ENCODE assay signal across 26 cellular contexts in genomic region chr2:43803113-43803512, GRCh38. TPM values are rescaled to one million over a fixed set of nuclear protein-coding genes. Genes with fewer than 3 reads are reported as not detected.
DNase-seq lines count a peak whose midpoint lies in the region; ATAC-seq and TF ChIP-seq lines count a peak whose summit lies in the region.
"Had no signal": no experiment of that assay in that cellular context is flagged by ENCODE, and none has a peak within 500 bp of the region (broad histone marks: within the 10 kb centered on the region; RNA-seq: fewer than 3 reads in every experiment).

No MANE protein-coding gene starts in this region.

- H3K4me1 Mint-ChIP-seq in mesothelial cell of epicardium (no peaks in the 10 kb centered on the region), CD14-positive monocyte (peaks cover 3% of the 10 kb centered on the region)

- dilution Hi-C loops in mammary epithelial cell (cut with HindIII; ENCODE audit: low sequenced_read_pairs), result no loop called here

- intact Hi-C loops in mammary epithelial cell (cut with micrococcal nuclease), result no loop called here
- intact Hi-C loops in mucosa of descending colon (cut with DNase I, micrococcal nuclease), result no loop called here
- intact Hi-C loops in left lung (cut with DNase I), result no loop called here
- intact Hi-C loops in CD14-positive monocyte (cut with micrococcal nuclease), result no loop called here

- no peaks in the 10 kb centered on the region for H4K20me1 ChIP-seq in mammary epithelial cell (ENCODE audit: insufficient read depth, low read length)

- TF ChIP-seq CTCF in mammary epithelial cell (conservative IDR thresholded peaks at IDR 0.05 in 1 of 2, IDR thresholded peaks at IDR 0.05 in 1 of 2; ENCODE audit: extremely low read depth in 1 of 2, insufficient read depth in 1 of 2, low read depth in 1 of 2, low read length in 2 of 2) (no peak), fibroblast of mammary gland (conservative IDR thresholded peaks at IDR 0.05; ENCODE audit: control insufficient read depth, insufficient read depth, low read depth, low read length) (no peak), mucosa of descending colon (IDR thresholded peaks at IDR 0.05) (no peak), mesothelial cell of epicardium (IDR thresholded peaks at IDR 0.05; ENCODE audit: unreplicated experiment) (no peak), left lung (IDR thresholded peaks at IDR 0.05) (no peak), CD14-positive monocyte (IDR thresholded peaks at IDR 0.05) (no peak)

- H3K9me3 Mint-ChIP-seq in mesothelial cell of epicardium (no peaks in the 10 kb centered on the region), CD14-positive monocyte (no peaks in the 10 kb centered on the region)
- H3K9me3 Mint-ChIP-seq: HFFc6 had no signal

- DNase-seq in NCI-H1436 (lab: John Stamatoyannopoulos, UW), result peak; percentile 15
- no peak for DNase-seq in NCI-H1436 treated with DMSO at 0.1 percent for 48 hours (lab: John Stamatoyannopoulos, UW)
- DNase-seq in mammary epithelial cell, result peak; percentile 3
- DNase-seq in fibroblast of mammary gland (ENCODE audit: low read depth), result peak; percentile 46
- no peak for DNase-seq in mucosa of descending colon
- DNase-seq in mesothelial cell of epicardium (ENCODE audit: low spot score in 2 of 2, unreplicated experiment in 2 of 2), result no peak
- no peak for DNase-seq in left lung
- no peak for DNase-seq in CD14-positive monocyte (ENCODE audit: low spot score)
- DNase-seq: DMS 273 treated with DMSO at 0.1 percent for 48 hours, DND-41, H7, HFFc6, MG63, NCI-H1048, NCI-H146, NCI-H2029 treated with DMSO at 0.1 percent for 48 hours, NCI-H510A, NCI-H774, OCI-M1, SHP77, SK-N-SH had no signal

- in situ Hi-C loops in mammary epithelial cell (cut with MboI; ENCODE audit: low sequenced_read_pairs in 2 of 2), result no loop called here

- no peaks in the 10 kb centered on the region for H3K27me3 ChIP-seq in mammary epithelial cell (ENCODE audit: insufficient read depth, low read length)
- no peaks in the 10 kb centered on the region for H3K27me3 ChIP-seq in left lung
- H3K27me3 ChIP-seq: MG63 had no signal

- H3K36me3 ChIP-seq in mammary epithelial cell (ENCODE audit: insufficient read depth, low read length) (no peaks in the 10 kb centered on the region), mucosa of descending colon (ENCODE audit: low read depth) (no peaks in the 10 kb centered on the region), left lung (peaks cover 0 to 11% of the 10 kb centered on the region in 2 donors)
- H3K36me3 ChIP-seq: MG63 had no signal

- peaks cover 25% of the 10 kb centered on the region for H3K36me3 Mint-ChIP-seq in mesothelial cell of epicardium
- peaks cover 0 to 4% of the 10 kb centered on the region in 2 donors for H3K36me3 Mint-ChIP-seq in CD14-positive monocyte

- CTCF ChIA-PET in mammary epithelial cell (lab: Charles Lee; ENCODE audit: low non-redundant PET), result no interaction called here

- no peaks in the 10 kb centered on the region for H3K9me3 ChIP-seq in mammary epithelial cell (replicated peaks; ENCODE audit: insufficient read depth, low read length)
- H3K9me3 ChIP-seq in mucosa of descending colon, result no peaks in the 10 kb centered on the region
- H3K9me3 ChIP-seq in left lung, result no peaks in the 10 kb centered on the region
- H3K9me3 ChIP-seq: MG63, SK-N-SH had no signal

- no peak overlapping the region for H3K27ac ChIP-seq in mammary epithelial cell (ENCODE audit: insufficient read depth, low read depth, low read length)
- no peak overlapping the region for H3K27ac ChIP-seq in left lung
- H3K27ac ChIP-seq: 22Rv1, HL-60 had no signal

- no peak overlapping the region for H3K4me3 Mint-ChIP-seq in mesothelial cell of epicardium
- H3K4me3 Mint-ChIP-seq in CD14-positive monocyte, result no peak overlapping the region
- H3K4me3 Mint-ChIP-seq: HFFc6 had no signal

- H2AFZ ChIP-seq in mammary epithelial cell (ENCODE audit: low read depth, low read length), result no peak overlapping the region

- H3K27me3 Mint-ChIP-seq in mesothelial cell of epicardium (ENCODE audit: low read depth) (no peaks in the 10 kb centered on the region), CD14-positive monocyte (ENCODE audit: low read depth in 3 of 3) (no peaks in the 10 kb centered on the region)

- peak; percentile 78 for ATAC-seq in mucosa of descending colon
- no peak for ATAC-seq in left lung

- no peak overlapping the region for H3K9ac ChIP-seq in mammary epithelial cell (ENCODE audit: insufficient read depth, low read length)
- H3K9ac ChIP-seq: SK-N-SH had no signal

- no peak overlapping the region for H3K4me2 ChIP-seq in mammary epithelial cell (ENCODE audit: insufficient read depth, low read depth, low read length)
- H3K4me2 ChIP-seq: SK-N-SH had no signal

- H3K4me3 ChIP-seq in mammary epithelial cell (replicated peaks in 1 of 3; ENCODE audit: insufficient read depth in 1 of 3, low read depth in 2 of 3, low read length in 3 of 3) (no peak overlapping the region), fibroblast of mammary gland (ENCODE audit: control insufficient read depth, low read depth, low read length) (no peak overlapping the region), mucosa of descending colon (no peak overlapping the region), left lung (no peak overlapping the region)
- H3K4me3 ChIP-seq: MG63 had no signal

- no peaks in the 10 kb centered on the region for H3K79me2 ChIP-seq in mammary epithelial cell (ENCODE audit: insufficient read depth, low read length)

- BruUV-seq in mammary epithelial cell (replicated peaks; lab: Mats Ljungman, UMichigan), result no TSS peak

- no peak overlapping the region for H3K27ac Mint-ChIP-seq in mesothelial cell of epicardium
- H3K27ac Mint-ChIP-seq in CD14-positive monocyte, result no peak overlapping the region
- H3K27ac Mint-ChIP-seq: HFFc6 had no signal

- 94% methylated on average over 1 of the region's 1 CpG for WGBS in mammary epithelial cell (ENCODE audit: low coverage, missing lambda C conversion rate)

- no peaks in the 10 kb centered on the region for H3K4me1 ChIP-seq in mammary epithelial cell (ENCODE audit: insufficient read depth, low read length)
- H3K4me1 ChIP-seq in mucosa of descending colon (ENCODE audit: low read depth), result no peaks in the 10 kb centered on the region
- no peaks in the 10 kb centered on the region for H3K4me1 ChIP-seq in left lung

RNA-seq across cellular contexts. Expression of gene DYNC2LI1, which starts 29.3 kb away (rescaled TPM):
- total RNA-seq in mammary epithelial cell, result 10 to 100 TPM; 15.6 to 16.2 TPM
- polyA plus RNA-seq in mammary epithelial cell, result 7.7 TPM
- not detected for polyA minus RNA-seq in mammary epithelial cell
- total RNA-seq in mucosa of descending colon, result 10 to 100 TPM; 15.3 to 19.0 (median 18.1) TPM
- total RNA-seq in mesothelial cell of epicardium, result 29.2 to 31.0 TPM (median 30.7 TPM) in 3 replicates
- total RNA-seq in left lung, result 10 to 100 TPM; 17.8 TPM
- 1 to 10 TPM; 3.5 to 4.4 TPM for polyA plus RNA-seq in CD14-positive monocyte

RNA-seq across cellular contexts. Expression of gene ABCG5, which starts 35.5 kb away (rescaled TPM):
- total RNA-seq in mammary epithelial cell (not detected), mucosa of descending colon (under 1 TPM in 1 of 3 donors, not detected in 2; 0.22 TPM), mesothelial cell of epicardium (not detected in 3 replicates), left lung (not detected)
- polyA plus RNA-seq in mammary epithelial cell (not detected), CD14-positive monocyte (not detected)
- polyA minus RNA-seq in mammary epithelial cell, result not detected
- total RNA-seq: G401, H7, HFFc6, HT1080, RPMI7951 had no signal
- polyA plus RNA-seq: SK-N-SH had no signal

RNA-seq across cellular contexts. Expression of gene ABCG8, which starts 35.7 kb away (rescaled TPM):
- total RNA-seq in mammary epithelial cell, result not detected
- not detected for polyA plus RNA-seq in mammary epithelial cell
- polyA minus RNA-seq in mammary epithelial cell, result not detected
- under 1 TPM; 0.06 to 0.87 (median 0.49) TPM for total RNA-seq in mucosa of descending colon
- total RNA-seq in mesothelial cell of epicardium, result not detected in 3 replicates
- not detected for total RNA-seq in left lung
- polyA plus RNA-seq in CD14-positive monocyte, result not detected
- total RNA-seq: G401, H7, HFFc6, HT1080, RPMI7951 had no signal
- polyA plus RNA-seq: SK-N-SH had no signal

Comparison
In these comparisons a context has a peak if more than half of its experiments do, and no peak if none do; other contexts are left out.
1. DNase-seq: peak in NCI-H1436 (single experiment), mammary epithelial cell (single experiment) and fibroblast of mammary gland (single experiment); none in NCI-H1436 treated with DMSO at 0.1 percent for 48 hours (single experiment), mucosa of descending colon (0 of 3), mesothelial cell of epicardium (0 of 2), left lung (0 of 2) and CD14-positive monocyte (single experiment).